ENCODE assay signal across 10 cellular contexts in the genomic region with DNA sequence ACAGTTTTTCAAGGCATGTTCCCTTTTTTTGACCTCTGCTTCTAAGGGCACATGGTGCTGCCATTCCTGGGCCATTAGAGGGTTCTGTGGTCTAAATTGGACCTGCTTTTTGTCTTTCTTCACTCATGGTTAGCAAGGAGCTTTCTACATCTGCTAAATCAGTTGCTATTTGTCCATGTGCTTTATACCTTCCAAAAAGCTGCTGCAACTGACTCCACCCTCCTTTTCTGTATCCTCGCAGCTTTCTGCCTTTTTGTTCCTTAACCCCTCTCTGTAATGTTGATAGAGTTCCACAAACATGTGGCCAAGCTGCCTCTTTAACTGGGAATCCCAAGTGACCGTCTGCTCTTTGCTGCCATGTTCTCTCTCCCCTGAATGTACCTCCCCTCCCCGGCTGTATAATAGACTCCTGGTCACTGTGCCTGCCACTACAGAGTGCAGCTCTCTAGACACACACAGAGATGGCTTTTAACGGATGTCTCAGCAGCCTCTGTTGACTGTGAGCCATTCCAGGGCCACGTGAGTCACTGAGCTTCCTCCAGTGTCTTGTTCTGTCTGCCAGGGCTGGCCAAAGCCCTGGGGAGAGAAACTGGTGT. TPM values are rescaled to one million over a fixed set of nuclear protein-coding genes. Genes with fewer than 3 reads are reported as not detected.
A peak's percentile ranks its signal among the peaks of the same experiment; 100 is the strongest.
DNase-seq lines count a peak whose midpoint lies in the region; ATAC-seq and TF ChIP-seq lines count a peak whose summit lies in the region.
"Had no signal": no experiment of that assay in that cellular context is flagged by ENCODE, and none has a peak within 500 bp of the region (broad histone marks: within the 10 kb centered on the region; RNA-seq: fewer than 3 reads in every experiment).

No MANE protein-coding gene starts in this region.

- H3K27ac Mint-ChIP-seq in CD4-positive, alpha-beta memory T cell: no peak overlapping the region
- no peak overlapping the region for H3K27ac Mint-ChIP-seq in stimulated activated naive CD8-positive, alpha-beta T cell treated with anti-CD3 and anti-CD28 coated beads, Interleukin-15, amount 100 ng/mL, for 72 hours
- H3K27ac Mint-ChIP-seq: activated T-helper 2 cell treated with anti-CD3 and anti-CD28 coated beads, Interferon-gamma antibody, Interleukin-2, Interleukin-4, amounts not matched to agents 10 μg/mL and 5 μg/mL and 100 μg/mL, durations not matched to agents 14 hours and 24 hours and 36 hours; T-helper 2 cell treated with Interferon-gamma antibody and Interleukin-4, amounts not matched to agents 5 μg/mL and 100 μg/mL, for 36 hours had no signal

- peak overlapping the region in 1 of 5 donors; percentile 37 for H3K9ac ChIP-seq in subcutaneous abdominal adipose tissue (ENCODE audit: low read length in 5 of 5)

- no peaks in the 10 kb centered on the region for H3K9me3 ChIP-seq in breast epithelium
- no peaks in the 10 kb centered on the region for H3K9me3 ChIP-seq in subcutaneous abdominal adipose tissue (ENCODE audit: control insufficient read depth in 5 of 5, low read length in 5 of 5)
- H3K9me3 ChIP-seq in CD4-positive, alpha-beta memory T cell (ENCODE audit: control insufficient read depth in 1 of 2, low read length in 2 of 2): no peaks in the 10 kb centered on the region

- TF ChIP-seq CTCF in breast epithelium (IDR thresholded peaks at IDR 0.05): no peak

- no peak for ATAC-seq in GM18909 (IDR thresholded peaks at IDR 0.05; ENCODE audit: poor library complexity, unreplicated experiment)
- no peak for ATAC-seq in stimulated activated naive CD8-positive, alpha-beta T cell treated with anti-CD3 and anti-CD28 coated beads, Interleukin-15, amount 100 ng/mL, for 72 hours

- peak; percentile 29 for DNase-seq in KBM-7
- DNase-seq in breast epithelium (ENCODE audit: low spot score in 2 of 2): peak in 1 of 2 donors; percentile 46
- DNase-seq in iris pigment epithelial cell (ENCODE audit: low read depth): peak; percentile 46
- no peak for DNase-seq in CD4-positive, alpha-beta memory T cell
- DNase-seq in stimulated activated naive CD8-positive, alpha-beta T cell treated with anti-CD3 and anti-CD28 coated beads, Interleukin-15, amount 100 ng/mL, for 72 hours: no peak

- H3K4me3 ChIP-seq in breast epithelium: no peak overlapping the region
- H3K4me3 ChIP-seq in subcutaneous abdominal adipose tissue (ENCODE audit: low read depth in 1 of 5, low read length in 5 of 5): peak overlapping the region in 1 of 5 donors; percentile 22
- no peak overlapping the region for H3K4me3 ChIP-seq in CD4-positive, alpha-beta memory T cell (ENCODE audit: low read length in 2 of 2)

- H3K4me1 ChIP-seq in breast epithelium (peaks cover 0 to 6% of the 10 kb centered on the region in 2 donors), subcutaneous abdominal adipose tissue (ENCODE audit: control insufficient read depth in 5 of 5, insufficient read depth in 5 of 5, low read length in 5 of 5) (peaks cover 5 to 30% (median 26%) of the 10 kb centered on the region in 5 donors)
- no peaks in the 10 kb centered on the region for H3K4me1 ChIP-seq in CD4-positive, alpha-beta memory T cell (ENCODE audit: insufficient read depth, low read length)

- no peak overlapping the region for H3K4me3 Mint-ChIP-seq in CD4-positive, alpha-beta memory T cell
- H3K4me3 Mint-ChIP-seq in stimulated activated naive CD8-positive, alpha-beta T cell treated with anti-CD3 and anti-CD28 coated beads, Interleukin-15, amount 100 ng/mL, for 72 hours: no peak overlapping the region
- H3K4me3 Mint-ChIP-seq: T-helper 2 cell treated with Interferon-gamma antibody and Interleukin-4, amounts not matched to agents 5 μg/mL and 100 μg/mL, for 36 hours had no signal

- POLR2A ChIA-PET in CD4-positive, alpha-beta memory T cell (lab: Charles Lee; ENCODE audit: partially characterized antibody): no interaction called here

- CTCF ChIA-PET in CD4-positive, alpha-beta memory T cell (lab: Charles Lee; ENCODE audit: partially characterized antibody): no interaction called here

- peaks cover 12 to 16% of the 10 kb centered on the region in 2 donors for H3K27me3 Mint-ChIP-seq in CD4-positive, alpha-beta memory T cell
- H3K27me3 Mint-ChIP-seq in stimulated activated naive CD8-positive, alpha-beta T cell treated with anti-CD3 and anti-CD28 coated beads, Interleukin-15, amount 100 ng/mL, for 72 hours: peaks cover 13% of the 10 kb centered on the region

- H3K36me3 Mint-ChIP-seq in CD4-positive, alpha-beta memory T cell: no peaks in the 10 kb centered on the region

- H3K27ac ChIP-seq in breast epithelium: peak overlapping the region; percentile 52 to 77
- peak overlapping the region; percentile 15 for H3K27ac ChIP-seq in subcutaneous abdominal adipose tissue (ENCODE audit: low read depth, low read length)
- no peak overlapping the region for H3K27ac ChIP-seq in CD4-positive, alpha-beta memory T cell (ENCODE audit: low read depth, low read length)
- H3K27ac ChIP-seq: HL-60 had no signal

- H3K9me3 Mint-ChIP-seq in CD4-positive, alpha-beta memory T cell: no peaks in the 10 kb centered on the region
- no peaks in the 10 kb centered on the region for H3K9me3 Mint-ChIP-seq in stimulated activated naive CD8-positive, alpha-beta T cell treated with anti-CD3 and anti-CD28 coated beads, Interleukin-15, amount 100 ng/mL, for 72 hours
- H3K9me3 Mint-ChIP-seq: activated T-helper 2 cell treated with anti-CD3 and anti-CD28 coated beads, Interferon-gamma antibody, Interleukin-2, Interleukin-4, amounts not matched to agents 10 μg/mL and 5 μg/mL and 100 μg/mL, durations not matched to agents 14 hours and 24 hours and 36 hours; T-helper 2 cell treated with Interferon-gamma antibody and Interleukin-4, amounts not matched to agents 5 μg/mL and 100 μg/mL, for 36 hours had no signal

- TF ChIP-seq POLR2A in breast epithelium (IDR thresholded peaks at IDR 0.05): no peak

- H3K27me3 ChIP-seq in breast epithelium (no peaks in the 10 kb centered on the region), subcutaneous abdominal adipose tissue (ENCODE audit: control insufficient read depth in 5 of 5, insufficient read depth in 4 of 5, low read length in 5 of 5) (no peaks in the 10 kb centered on the region)
- H3K27me3 ChIP-seq in CD4-positive, alpha-beta memory T cell (ENCODE audit: insufficient read depth, low read length): no peaks in the 10 kb centered on the region

- no peaks in the 10 kb centered on the region for H3K4me1 Mint-ChIP-seq in CD4-positive, alpha-beta memory T cell
- no peaks in the 10 kb centered on the region for H3K4me1 Mint-ChIP-seq in stimulated activated naive CD8-positive, alpha-beta T cell treated with anti-CD3 and anti-CD28 coated beads, Interleukin-15, amount 100 ng/mL, for 72 hours

- H3K36me3 ChIP-seq in breast epithelium (no peaks in the 10 kb centered on the region), subcutaneous abdominal adipose tissue (ENCODE audit: control insufficient read depth in 5 of 5, insufficient read depth in 5 of 5, low read length in 5 of 5) (no peaks in the 10 kb centered on the region)
- H3K36me3 ChIP-seq in CD4-positive, alpha-beta memory T cell (ENCODE audit: insufficient read depth, low read length): no peaks in the 10 kb centered on the region

- in situ Hi-C loops in KBM-7 (cut with MboI; ENCODE audit: low pct_unique_long_range_greater_than_20kb, low sequenced_read_pairs): no loop called here

- intact Hi-C loops in breast epithelium (cut with DNase I; ENCODE audit: low total_unique reads): no loop called here
- intact Hi-C loops in CD4-positive, alpha-beta memory T cell (cut with micrococcal nuclease): no loop called here

RNA-seq across cellular contexts. Expression of gene TEKT3, which starts 57.4 kb away (rescaled TPM):
- 1 to 10 TPM in 2 of 3 donors, not detected in 1; 2.5 to 2.6 TPM for total RNA-seq in breast epithelium
- under 1 TPM; 0.42 to 0.76 TPM for total RNA-seq in CD4-positive, alpha-beta memory T cell
- polyA plus RNA-seq in CD4-positive, alpha-beta memory T cell: not detected
- total RNA-seq: activated T-helper 2 cell treated with anti-CD3 and anti-CD28 coated beads, Interferon-gamma antibody, Interleukin-2, Interleukin-4, amounts not matched to agents 10 μg/mL and 5 μg/mL and 100 μg/mL, durations not matched to agents 14 hours and 24 hours and 36 hours had no signal

Comparison
In these comparisons a context has a peak if more than half of its experiments do, and no peak if none do; other contexts are left out.
1. DNase-seq: peak in KBM-7 (single experiment) and iris pigment epithelial cell (single experiment); none in CD4-positive, alpha-beta memory T cell (0 of 5) and stimulated activated naive CD8-positive, alpha-beta T cell treated with anti-CD3 and anti-CD28 coated beads, Interleukin-15, amount 100 ng/mL, for 72 hours (0 of 2).